8 cellular contexts compared by ENCODE assay signal in genomic region chr2:178449700-178450573, GRCh38. TPM values are rescaled to one million over a fixed set of nuclear protein-coding genes. Genes with fewer than 3 reads are reported as not detected.
DNase-seq lines count a peak whose midpoint lies in the region; ATAC-seq and TF ChIP-seq lines count a peak whose summit lies in the region.

No MANE protein-coding gene starts in this region.

- peak overlapping the region; percentile 86 for H3K4me3 Mint-ChIP-seq in activated CD4-positive, alpha-beta T cell treated with anti-CD3 and anti-CD28 coated beads, Interleukin-2, amount 10 ng/mL, durations not matched to agents 7 days and 5 days
- H3K4me3 Mint-ChIP-seq in memory B cell, result peak overlapping the region; percentile 91

- peaks cover 13% of the 10 kb centered on the region for H3K36me3 ChIP-seq in H7 (replicated peaks; ENCODE audit: control insufficient read depth, insufficient read depth, low read length)
- no peaks in the 10 kb centered on the region for H3K36me3 ChIP-seq in breast epithelium
- peaks cover 14 to 27% (median 18%) of the 10 kb centered on the region in 4 donors for H3K36me3 ChIP-seq in upper lobe of left lung

- CTCF ChIA-PET in activated CD4-positive, alpha-beta T cell treated with anti-CD3 and anti-CD28 coated beads, Interleukin-2, amount 10 ng/mL, durations not matched to agents 7 days and 5 days (lab: Charles Lee), result interaction anchor here (0.8 to 1.9 kb wide), 7 partner anchors 8 to 338 kb away, joined by 3 to 11 read pairs (median 3); partner anchors contain the start of gene RBM45

- H3K4me3 ChIP-seq in H7 (ENCODE audit: insufficient read depth, low read depth, low read length) (peak overlapping the region; percentile 98), LNCaP clone FGC (ENCODE audit: low read depth, low read length) (peak overlapping the region; percentile 59), breast epithelium (peak overlapping the region; percentile 62 to 74 (median 67)), upper lobe of left lung (peak overlapping the region; percentile 36 to 88 (median 75))

- H3K9me3 ChIP-seq in breast epithelium, result no peaks in the 10 kb centered on the region
- H3K9me3 ChIP-seq in upper lobe of left lung, result no peaks in the 10 kb centered on the region

- no peak for TF ChIP-seq POLR2A in breast epithelium (IDR thresholded peaks at IDR 0.05)
- no peak for TF ChIP-seq POLR2A in upper lobe of left lung (IDR thresholded peaks at IDR 0.05)

- H3K27ac ChIP-seq in breast epithelium, result peak overlapping the region; percentile 96 to 98
- H3K27ac ChIP-seq in upper lobe of left lung, result peak overlapping the region; percentile 95 to 97 (median 96)

- peaks cover 23% of the 10 kb centered on the region for H3K36me3 Mint-ChIP-seq in activated CD4-positive, alpha-beta T cell treated with anti-CD3 and anti-CD28 coated beads, Interleukin-2, amount 10 ng/mL, durations not matched to agents 7 days and 5 days (ENCODE audit: low read depth)
- peaks cover 13% of the 10 kb centered on the region for H3K36me3 Mint-ChIP-seq in memory B cell

- peaks cover 36% of the 10 kb centered on the region for H3K4me1 Mint-ChIP-seq in activated CD4-positive, alpha-beta T cell treated with anti-CD3 and anti-CD28 coated beads, Interleukin-2, amount 10 ng/mL, durations not matched to agents 7 days and 5 days
- peaks cover 13% of the 10 kb centered on the region for H3K4me1 Mint-ChIP-seq in memory B cell

- 8 to 13% methylated on average over 21 to 22 of the region's 22 CpGs for WGBS in upper lobe of left lung, 2 donors

- H3K4me1 ChIP-seq in breast epithelium (peaks cover 0 to 11% of the 10 kb centered on the region in 2 donors), upper lobe of left lung (peaks cover 20 to 26% (median 21%) of the 10 kb centered on the region in 4 donors)

- DNase-seq in activated CD4-positive, alpha-beta T cell treated with anti-CD3 and anti-CD28 coated beads, Interleukin-2, amount 10 ng/mL, durations not matched to agents 7 days and 5 days, result no peak
- DNase-seq in activated CD4-positive, alpha-beta T cell treated with anti-CD3 and anti-CD28 coated beads, Interleukin-2, amount 50 U/mL, for 4 hours, result no peak
- DNase-seq in H7 (no peak), LNCaP clone FGC (ENCODE audit: low read depth) (no peak), breast epithelium (ENCODE audit: low spot score in 2 of 2) (no peak), memory B cell (ENCODE audit: low spot score in 2 of 2) (peak in 1 of 2 donors; percentile 83), upper lobe of left lung (peak in 1 of 2 donors; percentile 25), iPS-NIHi11 (ENCODE audit: low spot score) (no peak)

- H3K27ac Mint-ChIP-seq in activated CD4-positive, alpha-beta T cell treated with anti-CD3 and anti-CD28 coated beads, Interleukin-2, amount 10 ng/mL, durations not matched to agents 7 days and 5 days, result peak overlapping the region; percentile 94
- peak overlapping the region; percentile 96 for H3K27ac Mint-ChIP-seq in memory B cell

- intact Hi-C loops in breast epithelium (cut with DNase I; ENCODE audit: low total_unique reads), result no loop called here

- H3K9me3 Mint-ChIP-seq in activated CD4-positive, alpha-beta T cell treated with anti-CD3 and anti-CD28 coated beads, Interleukin-2, amount 10 ng/mL, durations not matched to agents 7 days and 5 days, result no peaks in the 10 kb centered on the region
- no peaks in the 10 kb centered on the region for H3K9me3 Mint-ChIP-seq in memory B cell

- no peaks in the 10 kb centered on the region for H3K27me3 ChIP-seq in H7 (ENCODE audit: control insufficient read depth, insufficient read depth, low read length)
- no peaks in the 10 kb centered on the region for H3K27me3 ChIP-seq in breast epithelium
- no peaks in the 10 kb centered on the region for H3K27me3 ChIP-seq in upper lobe of left lung

- TF ChIP-seq CTCF in LNCaP clone FGC (IDR thresholded peaks at IDR 0.05; ENCODE audit: control insufficient read depth, extremely low read depth, insufficient read depth), result no peak
- no peak for TF ChIP-seq CTCF in breast epithelium (IDR thresholded peaks at IDR 0.05)
- no peak for TF ChIP-seq CTCF in upper lobe of left lung (IDR thresholded peaks at IDR 0.05)

- TF ChIP-seq EP300 in upper lobe of left lung (IDR thresholded peaks at IDR 0.05), result no peak

- ATAC-seq in memory B cell (ENCODE audit: low read depth), result peak; percentile 66
- no peak for ATAC-seq in upper lobe of left lung (ENCODE audit: low FRiP score in 2 of 2)

- peaks cover 2% of the 10 kb centered on the region for H3K27me3 Mint-ChIP-seq in activated CD4-positive, alpha-beta T cell treated with anti-CD3 and anti-CD28 coated beads, Interleukin-2, amount 10 ng/mL, durations not matched to agents 7 days and 5 days
- H3K27me3 Mint-ChIP-seq in memory B cell, result no peaks in the 10 kb centered on the region

- POLR2A ChIA-PET in activated CD4-positive, alpha-beta T cell treated with anti-CD3 and anti-CD28 coated beads, Interleukin-2, amount 10 ng/mL, durations not matched to agents 7 days and 5 days (lab: Charles Lee), result interaction anchor here (0.7 to 1.3 kb wide), 4 partner anchors 19 to 335 kb away, joined by 3 to 5 read pairs (median 4); no protein-coding TSS in a partner anchor

RNA-seq across cellular contexts. Expression of gene PRKRA, which starts 1.0 kb away (rescaled TPM):
- total RNA-seq in activated CD4-positive, alpha-beta T cell treated with anti-CD3 and anti-CD28 coated beads, Interleukin-2, amount 10 ng/mL, durations not matched to agents 7 days and 5 days, result 10 to 100 TPM; 37.4 to 38.2 TPM
- total RNA-seq in H7 (2014; rRNA removed; shearing (Covaris generic)), result 67.2 and 81.3 TPM in 2 replicates
- total RNA-seq in breast epithelium, result 10 to 100 TPM; 61.3 to 73.9 (median 69.1) TPM
- total RNA-seq in upper lobe of left lung, result 10 to 100 TPM; 31.4 to 64.0 (median 40.9) TPM

RNA-seq across cellular contexts. Expression of gene PJVK, which starts 1.2 kb away (rescaled TPM):
- total RNA-seq in activated CD4-positive, alpha-beta T cell treated with anti-CD3 and anti-CD28 coated beads, Interleukin-2, amount 10 ng/mL, durations not matched to agents 7 days and 5 days, result 1 to 10 TPM; 1.5 to 2.2 TPM
- total RNA-seq in H7 (2014; rRNA removed; shearing (Covaris generic)), result 0.63 and 1.2 TPM in 2 replicates
- 1 to 10 TPM; 5.2 to 9.4 (median 6.9) TPM for total RNA-seq in breast epithelium
- 1 to 10 TPM in 5 of 6 donors, not detected in 1; 1.7 to 3.7 (median 2.1) TPM for total RNA-seq in upper lobe of left lung

RNA-seq across cellular contexts. Expression of gene FKBP7, which starts 28.5 kb away (rescaled TPM):
- total RNA-seq in activated CD4-positive, alpha-beta T cell treated with anti-CD3 and anti-CD28 coated beads, Interleukin-2, amount 10 ng/mL, durations not matched to agents 7 days and 5 days, result 1 to 10 TPM; 1.4 to 2.1 TPM
- total RNA-seq in H7 (2014; rRNA removed; shearing (Covaris generic)), result 5.2 and 9.8 TPM in 2 replicates
- total RNA-seq in breast epithelium, result 10 to 100 TPM; 10.5 to 20.8 (median 16.7) TPM
- 10 to 100 TPM in 1 of 6 donors, 1 to 10 TPM in 5; 3.1 to 13.3 (median 5.3) TPM for total RNA-seq in upper lobe of left lung

RNA-seq across cellular contexts. Expression of gene PLEKHA3, which starts 30.3 kb away (rescaled TPM):
- 10 to 100 TPM; 21.4 to 24.7 TPM for total RNA-seq in activated CD4-positive, alpha-beta T cell treated with anti-CD3 and anti-CD28 coated beads, Interleukin-2, amount 10 ng/mL, durations not matched to agents 7 days and 5 days
- 2.9 and 3.6 TPM in 2 replicates for total RNA-seq in H7 (2014; rRNA removed; shearing (Covaris generic))
- total RNA-seq in breast epithelium (10 to 100 TPM in 2 of 3 donors, 1 to 10 TPM in 1; 9.8 to 15.2 (median 12.0) TPM), upper lobe of left lung (10 to 100 TPM in 5 of 6 donors, 1 to 10 TPM in 1; 5.2 to 28.9 (median 14.8) TPM)
